In genomic region chr2:98027955-98028593, GRCh38 we compare ENCODE assay signal across 14 cellular contexts. TPM values are rescaled to one million over a fixed set of nuclear protein-coding genes. Genes with fewer than 3 reads are reported as not detected.
DNase-seq lines count a peak whose midpoint lies in the region; ATAC-seq and TF ChIP-seq lines count a peak whose summit lies in the region.
"Had no signal": no experiment of that assay in that cellular context is flagged by ENCODE, and none has a peak within 500 bp of the region (broad histone marks: within the 10 kb centered on the region; RNA-seq: fewer than 3 reads in every experiment).

No MANE protein-coding gene starts in this region.

- POLR2A ChIA-PET in Caco-2 (lab: Charles Lee), result no interaction called here
- POLR2A ChIA-PET in activated CD4-positive, alpha-beta T cell treated with anti-CD3 and anti-CD28 coated beads for 36 hours (lab: Charles Lee), result no interaction called here

- H2BK120ac ChIP-seq in trophoblast cell (ENCODE audit: insufficient read depth, low read length, poor library complexity), result no peak overlapping the region

- no peak overlapping the region for H3K27ac ChIP-seq in trophoblast cell (ENCODE audit: low read depth, low read length)
- H3K27ac ChIP-seq: ovary had no signal

- H3K27me3 Mint-ChIP-seq in Caco-2 (ENCODE audit: insufficient read depth, unreplicated experiment), result peaks cover 6% of the 10 kb centered on the region
- H3K27me3 Mint-ChIP-seq in activated CD4-positive, alpha-beta T cell treated with anti-CD3 and anti-CD28 coated beads for 36 hours, result peaks cover 8% of the 10 kb centered on the region
- H3K27me3 Mint-ChIP-seq: central memory CD8-positive, alpha-beta T cell had no signal

- H3K27me3 ChIP-seq in GM06990 (replicated peaks; ENCODE audit: control insufficient read depth, insufficient read depth, low read length) (no peaks in the 10 kb centered on the region), trophoblast cell (ENCODE audit: insufficient read depth, low read length) (no peaks in the 10 kb centered on the region), Caco-2 (replicated peaks; ENCODE audit: control insufficient read depth, insufficient read depth, low read length) (no peaks in the 10 kb centered on the region)
- H3K27me3 ChIP-seq: ovary had no signal

- H3K9me3 ChIP-seq in trophoblast cell (ENCODE audit: insufficient read depth, low read depth, low read length) (no peaks in the 10 kb centered on the region), Caco-2 (no peaks in the 10 kb centered on the region)
- H3K9me3 ChIP-seq: ovary had no signal

- no peak overlapping the region for H3K4me2 ChIP-seq in trophoblast cell (ENCODE audit: low read length)

- no peak overlapping the region for H3K23ac ChIP-seq in trophoblast cell (ENCODE audit: low read length)

- no peaks in the 10 kb centered on the region for H3K4me1 Mint-ChIP-seq in Caco-2 (ENCODE audit: low read depth, unreplicated experiment)
- H3K4me1 Mint-ChIP-seq in activated CD4-positive, alpha-beta T cell treated with anti-CD3 and anti-CD28 coated beads for 36 hours, result peaks cover 17% of the 10 kb centered on the region

- H3K79me2 ChIP-seq in trophoblast cell (ENCODE audit: control insufficient read depth, insufficient read depth, low read length, poor library complexity), result no peaks in the 10 kb centered on the region

- H3K9ac ChIP-seq in trophoblast cell (ENCODE audit: low read length), result no peak overlapping the region

- CTCF ChIA-PET in Caco-2 (lab: Charles Lee), result no interaction called here
- CTCF ChIA-PET in activated CD4-positive, alpha-beta T cell treated with anti-CD3 and anti-CD28 coated beads for 36 hours (lab: Charles Lee), result interaction anchor here (1.0 to 1.4 kb wide), 2 partner anchors 9 to 101 kb away, joined by 3 read pairs; no protein-coding TSS in a partner anchor

- no peak overlapping the region for H3K4me3 Mint-ChIP-seq in Caco-2 (ENCODE audit: unreplicated experiment)
- H3K4me3 Mint-ChIP-seq in activated CD4-positive, alpha-beta T cell treated with anti-CD3 and anti-CD28 coated beads for 36 hours, result no peak overlapping the region

- H2BK5ac ChIP-seq in trophoblast cell (ENCODE audit: low read depth, low read length, poor library complexity), result no peak overlapping the region

- no peaks in the 10 kb centered on the region for H3K36me3 Mint-ChIP-seq in Caco-2 (ENCODE audit: insufficient read depth, unreplicated experiment)
- H3K36me3 Mint-ChIP-seq in activated CD4-positive, alpha-beta T cell treated with anti-CD3 and anti-CD28 coated beads for 36 hours (ENCODE audit: low read depth), result no peaks in the 10 kb centered on the region
- H3K36me3 Mint-ChIP-seq: stimulated activated effector memory CD8-positive, alpha-beta T cell treated with anti-CD3 and anti-CD28 coated beads, Interleukin-12 subunit alpha, Interleukin-12 subunit beta, amount 100 ng/mL, for 72 hours had no signal

- ATAC-seq in activated CD4-positive, alpha-beta T cell treated with anti-CD3 and anti-CD28 coated beads for 36 hours, result no peak

- H2AFZ ChIP-seq in trophoblast cell (ENCODE audit: insufficient read depth, low read length, poor library complexity), result no peak overlapping the region

- H3K36me3 ChIP-seq in GM06990 (ENCODE audit: control insufficient read depth, insufficient read depth, low read length) (no peaks in the 10 kb centered on the region), trophoblast cell (ENCODE audit: control insufficient read depth in 1 of 2, insufficient read depth in 2 of 2, low read length in 2 of 2) (no peaks in the 10 kb centered on the region), Caco-2 (ENCODE audit: control insufficient read depth, insufficient read depth, low read length) (no peaks in the 10 kb centered on the region)
- H3K36me3 ChIP-seq: ovary had no signal

- H2AK5ac ChIP-seq in trophoblast cell (ENCODE audit: low read length), result no peak overlapping the region

- no peaks in the 10 kb centered on the region for H3K9me3 Mint-ChIP-seq in Caco-2 (ENCODE audit: unreplicated experiment)
- no peaks in the 10 kb centered on the region for H3K9me3 Mint-ChIP-seq in activated CD4-positive, alpha-beta T cell treated with anti-CD3 and anti-CD28 coated beads for 36 hours (ENCODE audit: low read depth)
- H3K9me3 Mint-ChIP-seq: activated T-cell treated with anti-CD3 and anti-CD28 coated beads, Interleukin-2, amount 50 U/mL, for 72 hours; central memory CD8-positive, alpha-beta T cell; stimulated activated effector memory CD8-positive, alpha-beta T cell treated with anti-CD3 and anti-CD28 coated beads, Interleukin-12 subunit alpha, Interleukin-12 subunit beta, amount 100 ng/mL, for 72 hours had no signal

- TF ChIP-seq CTCF in GM06990 (IDR thresholded peaks at IDR 0.05; ENCODE audit: insufficient read depth, low read length, poor library complexity, severe bottlenecking), result no peak
- no peak for TF ChIP-seq CTCF in epithelial cell of esophagus (IDR thresholded peaks at IDR 0.05; ENCODE audit: insufficient read depth, low read depth, low read length, missing control alignments)
- TF ChIP-seq CTCF in Caco-2 (IDR thresholded peaks at IDR 0.05; ENCODE audit: insufficient read depth in 1 of 2, low read depth in 1 of 2, low read length in 1 of 2, severe bottlenecking in 1 of 2, unreplicated experiment in 1 of 2), result no peak

- no peak overlapping the region for H2BK12ac ChIP-seq in trophoblast cell (ENCODE audit: low read length)

- no peak overlapping the region for H4K8ac ChIP-seq in trophoblast cell (ENCODE audit: low read depth, low read length)

- no peak overlapping the region for H3K4ac ChIP-seq in trophoblast cell (ENCODE audit: low read depth, low read length)

- no peak overlapping the region for H4K91ac ChIP-seq in trophoblast cell (ENCODE audit: low read depth, low read length)

- H4K12ac ChIP-seq in trophoblast cell (ENCODE audit: low read depth, low read length), result no peak overlapping the region

- no peak overlapping the region for H3K18ac ChIP-seq in trophoblast cell (ENCODE audit: low read length)

- no TSS peak for BruUV-seq in Caco-2 (replicated peaks; lab: Mats Ljungman, UMichigan)

- WGBS in trophoblast cell (ENCODE audit: extremely low coverage, insufficient coverage, insufficient read length), result no CpG with 5 or more reads among the region's 4 CpGs

- no peak overlapping the region for H3K27ac Mint-ChIP-seq in Caco-2 (ENCODE audit: unreplicated experiment)
- H3K27ac Mint-ChIP-seq in activated CD4-positive, alpha-beta T cell treated with anti-CD3 and anti-CD28 coated beads for 36 hours, result no peak overlapping the region

- H3K79me1 ChIP-seq in trophoblast cell (ENCODE audit: low read length), result no peaks in the 10 kb centered on the region

- no peak overlapping the region for H3K14ac ChIP-seq in trophoblast cell (ENCODE audit: low read length)

- H3K4me3 ChIP-seq in GM06990 (replicated peaks; ENCODE audit: low read depth, low read length), result peak overlapping the region; percentile 8; the same call in 1 of the 2 replicates
- no peak overlapping the region for H3K4me3 ChIP-seq in epithelial cell of esophagus (ENCODE audit: low read length)
- H3K4me3 ChIP-seq in trophoblast cell (ENCODE audit: low read depth, low read length), result no peak overlapping the region
- H3K4me3 ChIP-seq in Caco-2 (ENCODE audit: low read depth, low read length), result no peak overlapping the region
- H3K4me3 ChIP-seq: ovary had no signal

- intact Hi-C loops in Caco-2 (cut with micrococcal nuclease; ENCODE audit: unreplicated experiment), result no loop called here
- intact Hi-C loops in activated CD4-positive, alpha-beta T cell treated with anti-CD3 and anti-CD28 coated beads for 36 hours (cut with DNase I, micrococcal nuclease), result no loop called here

- no peak for DNase-seq in GM06990 (ENCODE audit: extremely low read depth, insufficient read length)
- peak; percentile 61 for DNase-seq in LHCN-M2 (ENCODE audit: low read depth)
- DNase-seq in epithelial cell of esophagus (ENCODE audit: low read depth), result peak; percentile 38
- peak; percentile 91 to 96 for DNase-seq in trophoblast cell
- DNase-seq in Caco-2, result no peak
- no peak for DNase-seq in NCI-H2029 (lab: John Stamatoyannopoulos, UW)
- no peak for DNase-seq in NCI-H2196 (lab: John Stamatoyannopoulos, UW; ENCODE audit: unreplicated experiment)
- DNase-seq in activated CD4-positive, alpha-beta T cell treated with anti-CD3 and anti-CD28 coated beads for 36 hours, result no peak
- DNase-seq: activated T-cell treated with anti-CD3 and anti-CD28 coated beads, Interleukin-2, amount 50 U/mL, for 72 hours; NCI-H2171; ovary had no signal

- H3K4me1 ChIP-seq in trophoblast cell (ENCODE audit: control insufficient read depth in 1 of 2, insufficient read depth in 2 of 2, low read length in 2 of 2), result peaks cover 0 to 6% of the 10 kb centered on the region in 2 experiments
- H3K4me1 ChIP-seq in Caco-2, result no peaks in the 10 kb centered on the region

RNA-seq across cellular contexts. Expression of gene TMEM131, which starts 32.3 kb away (rescaled TPM):
- 32.6 and 45.9 TPM in 2 replicates for total RNA-seq in LHCN-M2 (2014; rRNA removed)
- 14.5 TPM for polyA plus RNA-seq in LHCN-M2 (2012)
- polyA plus RNA-seq in trophoblast cell (2013), result 32.3 and 32.6 TPM in 2 replicates
- total RNA-seq in Caco-2 (2022), result 35.8 and 36.3 TPM in 2 replicates
- total RNA-seq in activated CD4-positive, alpha-beta T cell treated with anti-CD3 and anti-CD28 coated beads for 36 hours, result 10 to 100 TPM; 25.8 to 32.5 TPM

RNA-seq across cellular contexts. Expression of gene VWA3B, which starts 58.9 kb away (rescaled TPM):
- total RNA-seq in LHCN-M2 (2014; rRNA removed) (not detected in 2 replicates), Caco-2 (2022) (not detected in 2 replicates)
- 0.02 TPM for polyA plus RNA-seq in LHCN-M2 (2012)
- 0.18 TPM in 1 of 2 replicates, not detected in the other for polyA plus RNA-seq in trophoblast cell (2013)
- not detected for total RNA-seq in activated CD4-positive, alpha-beta T cell treated with anti-CD3 and anti-CD28 coated beads for 36 hours
- total RNA-seq: H1 had no signal
- polyA plus RNA-seq: H1 had no signal

Comparison
In these comparisons a context has a peak if more than half of its experiments do, and no peak if none do; other contexts are left out.
1. DNase-seq: peak in LHCN-M2 (single experiment), epithelial cell of esophagus (single experiment) and trophoblast cell (2 of 2); none in GM06990 (single experiment), Caco-2 (0 of 2), NCI-H2029 (single experiment), NCI-H2196 (single experiment) and activated CD4-positive, alpha-beta T cell treated with anti-CD3 and anti-CD28 coated beads for 36 hours (single experiment).